ENCODE assay signal across 12 cellular contexts in the genomic region with DNA sequence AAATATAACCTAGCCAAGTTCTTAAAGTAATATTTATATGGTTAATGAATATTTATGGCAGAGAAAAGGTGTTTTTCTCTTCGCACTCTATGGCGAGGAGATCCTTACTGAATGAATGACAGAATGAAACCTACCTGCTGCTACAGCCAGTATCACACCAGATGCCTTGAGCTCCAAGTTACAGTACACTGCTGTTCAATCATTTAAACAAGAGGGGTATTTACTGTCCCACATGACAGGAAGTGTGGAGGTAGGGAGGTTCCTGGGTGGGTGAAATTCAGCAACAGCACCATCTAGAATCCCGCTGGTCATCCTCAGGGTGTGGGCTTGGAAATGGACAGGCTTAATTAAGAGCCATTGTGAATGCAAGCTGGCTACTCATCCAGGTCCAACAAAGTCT. TPM values are rescaled to one million over a fixed set of nuclear protein-coding genes. Genes with fewer than 3 reads are reported as not detected.
DNase-seq lines count a peak whose midpoint lies in the region; ATAC-seq, FAIRE-seq and TF ChIP-seq lines count a peak whose summit lies in the region.
"Had no signal": no experiment of that assay in that cellular context is flagged by ENCODE, and none has a peak within 500 bp of the region (broad histone marks: within the 10 kb centered on the region; RNA-seq: fewer than 3 reads in every experiment).

No MANE protein-coding gene starts in this region.

- in situ Hi-C loops in IMR-90 (cut with MboI; ENCODE audit: low sequenced_read_pairs) = no loop called here

- peak overlapping the region; percentile 8 for H2BK5ac ChIP-seq in IMR-90 (ENCODE audit: low read depth, low read length, poor library complexity, severe bottlenecking)
- H2BK5ac ChIP-seq in trophoblast cell (ENCODE audit: low read depth, low read length, poor library complexity) = no peak overlapping the region

- no peak for DNase-seq in IMR-90
- DNase-seq in bronchial epithelial cell (ENCODE audit: low read depth) = no peak
- no peak for DNase-seq in trophoblast cell
- DNase-seq in NCI-H524 treated with DMSO at 0.1 percent for 48 hours (lab: John Stamatoyannopoulos, UW) = no peak
- no peak for DNase-seq in PC-9
- DNase-seq in AG08395 (ENCODE audit: low spot score) = no peak
- no peak for DNase-seq in activated naive CD4-positive, alpha-beta T cell treated with anti-CD3 and anti-CD28 coated beads, Interleukin-2, amount 50 U/mL, for 72 hours (ENCODE audit: low spot score in 2 of 2)
- DNase-seq: NCI-H1694 treated with DMSO at 0.1 percent for 48 hours, right lobe of liver had no signal

- H3K14ac ChIP-seq in IMR-90 (replicated peaks; ENCODE audit: low read depth, low read length) (peak overlapping the region; percentile 57), trophoblast cell (ENCODE audit: low read length) (no peak overlapping the region)

- H3K4me1 ChIP-seq in ACC112 (ENCODE audit: control insufficient read depth, insufficient read depth, low read length, unreplicated experiment) (peaks cover 82% of the 10 kb centered on the region), IMR-90 (ENCODE audit: control insufficient read depth, insufficient read depth, low read length) (peaks cover 24% of the 10 kb centered on the region), trophoblast cell (ENCODE audit: control insufficient read depth in 1 of 2, insufficient read depth in 2 of 2, low read length in 2 of 2) (peaks cover 2 to 6% of the 10 kb centered on the region in 2 experiments), PC-9 (replicated peaks; ENCODE audit: insufficient read depth) (0 out of 2 replicates have a peak, but pooled peaks cover 6% of the 10 kb centered on the region)

- no peak overlapping the region; the same call in 2 of the 3 replicates for H2BK15ac ChIP-seq in IMR-90 (ENCODE audit: low read depth, low read length)

- POLR2A ChIA-PET in IMR-90 (lab: Charles Lee; ENCODE audit: unreplicated experiment) = no interaction called here
- POLR2A ChIA-PET in PC-9 (lab: Charles Lee; ENCODE audit: unreplicated experiment) = no interaction called here

- no peak for ATAC-seq in IMR-90 (ENCODE audit: low read depth)
- no peak for ATAC-seq in activated naive CD4-positive, alpha-beta T cell treated with anti-CD3 and anti-CD28 coated beads, Interleukin-2, amount 50 U/mL, for 72 hours
- ATAC-seq: right lobe of liver had no signal

- H4K91ac ChIP-seq in IMR-90 (ENCODE audit: insufficient read depth, low read depth, low read length) (no peak overlapping the region), trophoblast cell (ENCODE audit: low read depth, low read length) (no peak overlapping the region)

- H3K23ac ChIP-seq in IMR-90 (ENCODE audit: low read depth, low read length) (peak overlapping the region; percentile 25; the same call in 1 of the 2 replicates), trophoblast cell (ENCODE audit: low read length) (no peak overlapping the region)

- intact Hi-C loops in IMR-90 (cut with micrococcal nuclease) = no loop called here
- intact Hi-C loops in PC-9 (cut with micrococcal nuclease; ENCODE audit: unreplicated experiment) = no loop called here

- H3K18ac ChIP-seq in IMR-90 (ENCODE audit: low read depth, low read length) = peak overlapping the region; percentile 12; the same call in 1 of the 2 replicates
- H3K18ac ChIP-seq in trophoblast cell (ENCODE audit: low read length) = peak overlapping the region; percentile 35

- H2AK5ac ChIP-seq in IMR-90 (ENCODE audit: low read depth, low read length) (peak overlapping the region; percentile 74), trophoblast cell (ENCODE audit: low read length) (no peak overlapping the region)

- no peaks in the 10 kb centered on the region for H3K9me2 ChIP-seq in PC-9 (ENCODE audit: insufficient read depth)

- H3K36me3 ChIP-seq in ACC112 (ENCODE audit: insufficient read depth, low read length) = no peaks in the 10 kb centered on the region
- H3K36me3 ChIP-seq in IMR-90 (ENCODE audit: control insufficient read depth, insufficient read depth, low read length) = no peaks in the 10 kb centered on the region
- H3K36me3 ChIP-seq in bronchial epithelial cell (ENCODE audit: control insufficient read depth, insufficient read depth, low read length) = no peaks in the 10 kb centered on the region
- H3K36me3 ChIP-seq in trophoblast cell (ENCODE audit: control insufficient read depth in 1 of 2, insufficient read depth in 2 of 2, low read length in 2 of 2) = no peaks in the 10 kb centered on the region
- H3K36me3 ChIP-seq in PC-9 (ENCODE audit: low read depth) = no peaks in the 10 kb centered on the region
- H3K36me3 ChIP-seq: right lobe of liver had no signal

- H4K8ac ChIP-seq in IMR-90 (ENCODE audit: low read depth in 2 of 2, low read length in 2 of 2) (no peak overlapping the region), trophoblast cell (ENCODE audit: low read depth, low read length) (no peak overlapping the region)

- TF ChIP-seq RAD21 in IMR-90 (IDR thresholded peaks at IDR 0.05; ENCODE audit: low read length) = no peak

- H3K4ac ChIP-seq in IMR-90 (ENCODE audit: low read depth, low read length) (peak overlapping the region; percentile 24; the same call in 1 of the 2 replicates), trophoblast cell (ENCODE audit: low read depth, low read length) (no peak overlapping the region)

- no peak overlapping the region for H2AFZ ChIP-seq in ACC112 (ENCODE audit: low read length, unreplicated experiment)
- no peak overlapping the region for H2AFZ ChIP-seq in IMR-90 (replicated peaks; ENCODE audit: low read length, poor library complexity)
- H2AFZ ChIP-seq in trophoblast cell (ENCODE audit: insufficient read depth, low read length, poor library complexity) = no peak overlapping the region
- H2AFZ ChIP-seq in PC-9 = no peak overlapping the region

- WGBS in IMR-90 (ENCODE audit: extremely low coverage in 2 of 2, insufficient read length in 1 of 2), 2 experiments = no CpG with 5 or more reads among the region's 3 CpGs
- no CpG with 5 or more reads among the region's 3 CpGs for whole genome bisulfite sequencing in trophoblast cell (ENCODE audit: extremely low coverage, insufficient coverage, insufficient read length)

- H3K9me3 ChIP-seq in IMR-90 (ENCODE audit: control insufficient read depth, insufficient read depth, low read length) (no peaks in the 10 kb centered on the region), trophoblast cell (ENCODE audit: insufficient read depth, low read depth, low read length) (no peaks in the 10 kb centered on the region), PC-9 (ENCODE audit: insufficient read depth, low read depth) (no peaks in the 10 kb centered on the region)
- H3K9me3 ChIP-seq: right lobe of liver had no signal

- TF ChIP-seq CTCF in IMR-90 (conservative IDR thresholded peaks at IDR 0.05; ENCODE audit: low read depth, low read length) = no peak
- no peak for TF ChIP-seq CTCF in bronchial epithelial cell (IDR thresholded peaks at IDR 0.05; ENCODE audit: insufficient read depth, low read length, severe bottlenecking)
- TF ChIP-seq CTCF in PC-9 (conservative IDR thresholded peaks at IDR 0.05) = no peak

- no peak overlapping the region for H4K12ac ChIP-seq in trophoblast cell (ENCODE audit: low read depth, low read length)

- dilution Hi-C loops in IMR-90 (cut with HindIII; ENCODE audit: low sequenced_read_pairs, unreplicated experiment) = no loop called here

- peak; percentile 36 for FAIRE-seq in bronchial epithelial cell (lab: Jason Lieb, UNC)

- no peak overlapping the region for H2AK9ac ChIP-seq in IMR-90 (replicated peaks; ENCODE audit: low read depth, low read length, poor library complexity)

- peaks cover 19 to 73% of the 10 kb centered on the region in 2 experiments for H3K79me1 ChIP-seq in IMR-90 (ENCODE audit: low read depth in 1 of 2, low read length in 2 of 2)
- no peaks in the 10 kb centered on the region for H3K79me1 ChIP-seq in trophoblast cell (ENCODE audit: low read length)

- H3K27ac Mint-ChIP-seq in activated naive CD4-positive, alpha-beta T cell treated with anti-CD3 and anti-CD28 coated beads, Interleukin-2, amount 50 U/mL, for 72 hours = peak overlapping the region in 1 of 2 donors; percentile 15

- H3K4me2 ChIP-seq in IMR-90 (ENCODE audit: low read depth, low read length) (no peak overlapping the region), trophoblast cell (ENCODE audit: low read length) (no peak overlapping the region), PC-9 (no peak overlapping the region)

- H3K27me3 ChIP-seq in ACC112 (ENCODE audit: insufficient read depth, low read length) = no peaks in the 10 kb centered on the region
- H3K27me3 ChIP-seq in IMR-90 (ENCODE audit: control insufficient read depth, insufficient read depth, low read length) = no peaks in the 10 kb centered on the region
- H3K27me3 ChIP-seq in bronchial epithelial cell (ENCODE audit: control insufficient read depth, insufficient read depth, low read length) = no peaks in the 10 kb centered on the region
- no peaks in the 10 kb centered on the region for H3K27me3 ChIP-seq in trophoblast cell (ENCODE audit: insufficient read depth, low read length)
- H3K27me3 ChIP-seq in PC-9 (ENCODE audit: insufficient read depth, low read depth) = no peaks in the 10 kb centered on the region
- H3K27me3 ChIP-seq: right lobe of liver had no signal

- CTCF ChIA-PET in IMR-90 (lab: Yijun Ruan, JAX) = no interaction called here
- CTCF ChIA-PET in PC-9 (lab: Charles Lee) = no interaction called here

- no peak overlapping the region for H4K5ac ChIP-seq in IMR-90 (ENCODE audit: low read depth, low read length)

- TF ChIP-seq POLR2A in IMR-90 (IDR thresholded peaks at IDR 0.05; ENCODE audit: low read depth, low read length) = no peak

- H3F3A ChIP-seq in PC-9 (ENCODE audit: insufficient read depth, low read depth) = peaks cover 11% of the 10 kb centered on the region; the same call in 1 of the 2 replicates

- H2BK120ac ChIP-seq in IMR-90 (ENCODE audit: low read depth, low read length) = peak overlapping the region; percentile 23
- H2BK120ac ChIP-seq in trophoblast cell (ENCODE audit: insufficient read depth, low read length, poor library complexity) = no peak overlapping the region

- no peak overlapping the region for H2BK12ac ChIP-seq in trophoblast cell (ENCODE audit: low read length)

- H3K9ac ChIP-seq in IMR-90 (ENCODE audit: low read depth, low read length) (no peak overlapping the region), trophoblast cell (ENCODE audit: low read length) (no peak overlapping the region)

- H3K4me3 ChIP-seq in ACC112 (ENCODE audit: low read depth, low read length) (peak overlapping the region; percentile 11; the same call in 1 of the 2 replicates), IMR-90 (ENCODE audit: insufficient read depth, low read depth, low read length) (no peak overlapping the region), bronchial epithelial cell (ENCODE audit: low read depth, low read length) (no peak overlapping the region), trophoblast cell (ENCODE audit: low read depth, low read length) (no peak overlapping the region), PC-9 (no peak overlapping the region)
- H3K4me3 ChIP-seq: right lobe of liver had no signal

- peaks cover 26% of the 10 kb centered on the region for H3K9me1 ChIP-seq in IMR-90 (ENCODE audit: insufficient read depth, low read length)

- H3K36me3 Mint-ChIP-seq in activated naive CD4-positive, alpha-beta T cell treated with anti-CD3 and anti-CD28 coated beads, Interleukin-2, amount 50 U/mL, for 72 hours = no peaks in the 10 kb centered on the region
- H3K36me3 Mint-ChIP-seq: IgD-negative memory B cell, type B pancreatic cell had no signal

- H3K27ac ChIP-seq in ACC112 (ENCODE audit: low read depth, low read length) = peak overlapping the region; percentile 100
- H3K27ac ChIP-seq in IMR-90 (ENCODE audit: insufficient read depth, low read length) = no peak overlapping the region
- H3K27ac ChIP-seq in trophoblast cell (ENCODE audit: low read depth, low read length) = no peak overlapping the region
- no peak overlapping the region for H3K27ac ChIP-seq in PC-9
- H3K27ac ChIP-seq: right lobe of liver had no signal

- H4K20me1 ChIP-seq in IMR-90 (ENCODE audit: insufficient read depth, low read length) (peaks cover 51% of the 10 kb centered on the region), PC-9 (ENCODE audit: insufficient read depth) (no peaks in the 10 kb centered on the region)

- H3K79me2 ChIP-seq in ACC112 (ENCODE audit: control insufficient read depth, insufficient read depth, low read length, unreplicated experiment) = peaks cover 89% of the 10 kb centered on the region
- no peaks in the 10 kb centered on the region for H3K79me2 ChIP-seq in trophoblast cell (ENCODE audit: control insufficient read depth, insufficient read depth, low read length, poor library complexity)
- H3K79me2 ChIP-seq in PC-9 (ENCODE audit: low read depth) = peaks cover 60% of the 10 kb centered on the region

- no peaks in the 10 kb centered on the region for H3K9me3 Mint-ChIP-seq in activated naive CD4-positive, alpha-beta T cell treated with anti-CD3 and anti-CD28 coated beads, Interleukin-2, amount 50 U/mL, for 72 hours
- H3K9me3 Mint-ChIP-seq: IgD-negative memory B cell, type B pancreatic cell had no signal

- H2BK20ac ChIP-seq in IMR-90 (ENCODE audit: low read depth, low read length) = no peak overlapping the region

- no peak overlapping the region for H3K56ac ChIP-seq in IMR-90 (ENCODE audit: extremely low read depth, insufficient read depth, low read length)

- no TSS peak for BruUV-seq in IMR-90 (replicated peaks; lab: Mats Ljungman, UMichigan)
- no TSS peak for BruUV-seq in PC-9 (replicated peaks; lab: Mats Ljungman, UMichigan)

RNA-seq across cellular contexts. Expression of a gene that starts 14.8 kb away (rescaled TPM):
- total RNA-seq in IMR-90 (2012; rRNA removed) (14.2 TPM in 2 replicates), bronchial epithelial cell (9.9 and 11.6 TPM in 2 replicates), PC-9 (2021) (78.8 and 84.4 TPM in 2 replicates)
- polyA plus RNA-seq in IMR-90 (2012; rRNA removed) = 34.5 and 34.8 TPM in 2 replicates
- polyA plus RNA-seq in IMR-90 (2012; cell fraction: cytosol; rRNA removed) = 13.5 and 24.2 TPM in 2 replicates
- 74.6 and 95.8 TPM in 2 replicates for polyA plus RNA-seq in IMR-90 (2012; cell fraction: nucleus; rRNA removed; ENCODE audit: low replicate concordance)
- polyA plus RNA-seq in trophoblast cell (2013) = 35.4 and 38.4 TPM in 2 replicates
- 1 to 10 TPM; 1.2 to 2.4 TPM for total RNA-seq in activated naive CD4-positive, alpha-beta T cell treated with anti-CD3 and anti-CD28 coated beads, Interleukin-2, amount 50 U/mL, for 72 hours
